ENCODE assay signal across 7 cellular contexts in the genomic region with DNA sequence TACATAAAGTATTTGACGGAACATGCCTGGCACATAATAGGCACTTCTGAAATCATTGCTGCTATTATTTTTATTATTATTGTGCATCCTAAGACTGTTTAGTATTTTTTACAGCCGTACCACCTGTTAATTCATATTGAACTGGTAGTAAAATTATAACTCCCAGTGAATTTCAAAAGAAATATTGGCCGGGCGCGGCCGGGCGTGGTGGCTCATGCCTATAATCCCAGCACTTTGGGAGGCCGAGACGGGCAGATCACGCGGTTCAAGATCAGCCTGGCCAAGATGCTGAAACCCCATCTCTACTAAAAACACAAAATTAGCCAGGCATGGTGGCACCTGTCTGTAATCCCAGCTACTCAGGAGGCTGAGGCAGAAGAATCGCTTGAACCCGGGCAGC. TPM values are rescaled to one million over a fixed set of nuclear protein-coding genes. Genes with fewer than 3 reads are reported as not detected.
DNase-seq lines count a peak whose midpoint lies in the region; ATAC-seq and TF ChIP-seq lines count a peak whose summit lies in the region.
"Not testable (repeated sequence)": the region's sequence is repeated elsewhere in the genome, so short reads cannot be mapped to it uniquely, and the experiment has no call there.

No MANE protein-coding gene starts in this region.

- peaks cover 6 to 43% (median 25%) of the 10 kb centered on the region in 11 experiments; a peak in 14 of 22 replicates for H3K36me3 ChIP-seq in BLaER1 treated with 17β-estradiol and CSF1 and Interleukin-3, amounts not matched to agents 10 nM and 100 nM
- peaks cover 32% of the 10 kb centered on the region; the same call in 1 of the 2 replicates for H3K36me3 ChIP-seq in Loucy (ENCODE audit: insufficient read depth, low read length)
- H3K36me3 ChIP-seq in colonic mucosa, left ventricle myocardium inferior: not testable (repeated sequence)

- H3K9ac ChIP-seq in BLaER1 treated with 17β-estradiol and CSF1 and Interleukin-3, amounts not matched to agents 10 nM and 100 nM = peak overlapping the region in 3 of 11 experiments; percentile 8 to 29 (median 15); a peak in 2 of 22 replicates
- not testable (repeated sequence) for H3K9ac ChIP-seq in Loucy (ENCODE audit: low read depth, low read length, poor library complexity, severe bottlenecking)
- peak overlapping the region in 1 of 2 donors; percentile 23 for H3K9ac ChIP-seq in colonic mucosa (ENCODE audit: low read depth in 2 of 2, low read length in 2 of 2)

- H3K4me2 ChIP-seq in BLaER1 treated with 17β-estradiol and CSF1 and Interleukin-3, amounts not matched to agents 10 nM and 100 nM = peak overlapping the region in 10 of 11 experiments; percentile 29 to 62 (median 35); a peak in 16 of 22 replicates
- peak overlapping the region; percentile 48 for H3K4me2 ChIP-seq in Loucy (ENCODE audit: low read depth, low read length, poor library complexity, severe bottlenecking)

- not testable (repeated sequence) for H3K27me3 Mint-ChIP-seq in activated CD8-positive, alpha-beta T cell treated with anti-CD3 and anti-CD28 coated beads for 36 hours; activated naive CD4-positive, alpha-beta T cell treated with anti-CD3 and anti-CD28 coated beads, Interleukin-2, amount 50 U/mL, for 24 hours; natural killer cell (ENCODE audit: low read depth in 2 of 2)

- CTCF ChIA-PET in activated CD8-positive, alpha-beta T cell treated with anti-CD3 and anti-CD28 coated beads for 36 hours (lab: Charles Lee) = interaction anchor here (1.1 kb wide), 1 partner anchor 77 kb away, joined by 3 read pairs; no protein-coding TSS in a partner anchor

- DNase-seq in activated CD8-positive, alpha-beta T cell treated with anti-CD3 and anti-CD28 coated beads for 36 hours; left ventricle myocardium inferior; natural killer cell: not testable (repeated sequence)
- peak; percentile 50 for DNase-seq in colonic mucosa

- not testable (repeated sequence) for H3K9me3 ChIP-seq in BLaER1 treated with 17β-estradiol and CSF1 and Interleukin-3, amounts not matched to agents 10 nM and 100 nM (replicated peaks in 1 of 11); Loucy (ENCODE audit: insufficient read depth, low read depth, low read length); colonic mucosa; left ventricle myocardium inferior (replicated peaks)

- H3K4me1 ChIP-seq in BLaER1 treated with 17β-estradiol and CSF1 and Interleukin-3, amounts not matched to agents 10 nM and 100 nM = peaks cover 65 to 95% (median 89%) of the 10 kb centered on the region in 10 experiments
- H3K4me1 ChIP-seq in Loucy (ENCODE audit: insufficient read depth, low read length, poor library complexity, severe bottlenecking) (peaks cover 49% of the 10 kb centered on the region), left ventricle myocardium inferior (peaks cover 75% of the 10 kb centered on the region)
- H3K4me1 ChIP-seq in colonic mucosa = not testable (repeated sequence)

- not testable (repeated sequence) for ATAC-seq in activated CD8-positive, alpha-beta T cell treated with anti-CD3 and anti-CD28 coated beads for 36 hours; natural killer cell

- H4K20me1 ChIP-seq in BLaER1 treated with 17β-estradiol and CSF1 and Interleukin-3, amounts not matched to agents 10 nM and 100 nM = peaks cover 0 to 45% (median 32%) of the 10 kb centered on the region in 11 experiments; a peak in 16 of 22 replicates
- H4K20me1 ChIP-seq in Loucy (ENCODE audit: insufficient read depth, low read length, poor library complexity, severe bottlenecking) = peaks cover 42% of the 10 kb centered on the region

- peaks cover 86% of the 10 kb centered on the region for H3K4me1 Mint-ChIP-seq in activated CD8-positive, alpha-beta T cell treated with anti-CD3 and anti-CD28 coated beads for 36 hours (ENCODE audit: low read depth)
- peaks cover 91% of the 10 kb centered on the region for H3K4me1 Mint-ChIP-seq in activated naive CD4-positive, alpha-beta T cell treated with anti-CD3 and anti-CD28 coated beads, Interleukin-2, amount 50 U/mL, for 24 hours
- H3K4me1 Mint-ChIP-seq in natural killer cell = peaks cover 66 to 75% of the 10 kb centered on the region in 2 donors

- not testable (repeated sequence) for H3K4me3 ChIP-seq in BLaER1 treated with 17β-estradiol and CSF1 and Interleukin-3, amounts not matched to agents 10 nM and 100 nM; Loucy (ENCODE audit: low read length, poor library complexity, severe bottlenecking); colonic mucosa; left ventricle myocardium inferior

- not testable (repeated sequence) for H3K27me3 ChIP-seq in BLaER1 treated with 17β-estradiol and CSF1 and Interleukin-3, amounts not matched to agents 10 nM and 100 nM; Loucy (ENCODE audit: insufficient read depth, low read length, poor library complexity, severe bottlenecking); colonic mucosa; left ventricle myocardium inferior (ENCODE audit: low read depth)

- POLR2A ChIA-PET in activated CD8-positive, alpha-beta T cell treated with anti-CD3 and anti-CD28 coated beads for 36 hours (lab: Charles Lee) = interaction anchor here (1.2 to 1.7 kb wide), 3 partner anchors 9 to 35 kb away, joined by 3 to 7 read pairs (median 4); no protein-coding TSS in a partner anchor

- intact Hi-C loops in activated CD8-positive, alpha-beta T cell treated with anti-CD3 and anti-CD28 coated beads for 36 hours (cut with micrococcal nuclease); colonic mucosa (cut with DNase I); left ventricle myocardium inferior (cut with micrococcal nuclease); natural killer cell (cut with micrococcal nuclease): not testable (repeated sequence)

- TF ChIP-seq CTCF in Loucy (conservative IDR thresholded peaks at IDR 0.05; ENCODE audit: low read length); activated CD8-positive, alpha-beta T cell treated with anti-CD3 and anti-CD28 coated beads for 36 hours (IDR thresholded peaks at IDR 0.05); colonic mucosa (IDR thresholded peaks at IDR 0.05); left ventricle myocardium inferior (IDR thresholded peaks at IDR 0.05; ENCODE audit: borderline replicate concordance); natural killer cell (IDR thresholded peaks at IDR 0.05): not testable (repeated sequence)

- not testable (repeated sequence) for H3K9me3 Mint-ChIP-seq in activated CD8-positive, alpha-beta T cell treated with anti-CD3 and anti-CD28 coated beads for 36 hours; activated naive CD4-positive, alpha-beta T cell treated with anti-CD3 and anti-CD28 coated beads, Interleukin-2, amount 50 U/mL, for 24 hours; natural killer cell

- H3K79me2 ChIP-seq in Loucy (ENCODE audit: insufficient read depth, low read length) = peaks cover 98% of the 10 kb centered on the region

- not testable (repeated sequence) for H3K4me3 Mint-ChIP-seq in activated CD8-positive, alpha-beta T cell treated with anti-CD3 and anti-CD28 coated beads for 36 hours; activated naive CD4-positive, alpha-beta T cell treated with anti-CD3 and anti-CD28 coated beads, Interleukin-2, amount 50 U/mL, for 24 hours; natural killer cell

- peak overlapping the region; percentile 90 for H3K27ac Mint-ChIP-seq in activated CD8-positive, alpha-beta T cell treated with anti-CD3 and anti-CD28 coated beads for 36 hours
- H3K27ac Mint-ChIP-seq in activated naive CD4-positive, alpha-beta T cell treated with anti-CD3 and anti-CD28 coated beads, Interleukin-2, amount 50 U/mL, for 24 hours = peak overlapping the region; percentile 97
- peak overlapping the region; percentile 63 to 91 for H3K27ac Mint-ChIP-seq in natural killer cell

- not testable (repeated sequence) for H3F3A ChIP-seq in Loucy (ENCODE audit: low read depth)

- H3K27ac ChIP-seq in BLaER1 treated with 17β-estradiol and CSF1 and Interleukin-3, amounts not matched to agents 10 nM and 100 nM = peak overlapping the region in 2 of 11 experiments; percentile 11 to 28; a peak in 3 of 22 replicates
- H3K27ac ChIP-seq in colonic mucosa = not testable (repeated sequence)
- peak overlapping the region; percentile 13 for H3K27ac ChIP-seq in left ventricle myocardium inferior (replicated peaks)

- H2AFZ ChIP-seq in Loucy (ENCODE audit: low read length) = not testable (repeated sequence)

- H3K36me3 Mint-ChIP-seq in activated CD8-positive, alpha-beta T cell treated with anti-CD3 and anti-CD28 coated beads for 36 hours (ENCODE audit: low read depth) = peaks cover 63% of the 10 kb centered on the region
- peaks cover 10% of the 10 kb centered on the region for H3K36me3 Mint-ChIP-seq in activated naive CD4-positive, alpha-beta T cell treated with anti-CD3 and anti-CD28 coated beads, Interleukin-2, amount 50 U/mL, for 24 hours
- H3K36me3 Mint-ChIP-seq in natural killer cell = not testable (repeated sequence)

- H3K9me2 ChIP-seq in Loucy (replicated peaks; ENCODE audit: low read depth, low read length) = not testable (repeated sequence)

RNA-seq across cellular contexts. Expression of a gene that starts 18.5 kb away (rescaled TPM):
- total RNA-seq in activated CD8-positive, alpha-beta T cell treated with anti-CD3 and anti-CD28 coated beads for 36 hours = 10 to 100 TPM; 40.8 to 42.6 TPM
- total RNA-seq in colonic mucosa (10 to 100 TPM; 11.6 to 16.9 TPM), left ventricle myocardium inferior (15.7 TPM), natural killer cell (100 to 1,000 TPM in 1 of 3 donors, 10 to 100 TPM in 2; 92.2 to 133 (median 99.0) TPM)
